1 cellular context compared by ENCODE assay signal in the genomic region with DNA sequence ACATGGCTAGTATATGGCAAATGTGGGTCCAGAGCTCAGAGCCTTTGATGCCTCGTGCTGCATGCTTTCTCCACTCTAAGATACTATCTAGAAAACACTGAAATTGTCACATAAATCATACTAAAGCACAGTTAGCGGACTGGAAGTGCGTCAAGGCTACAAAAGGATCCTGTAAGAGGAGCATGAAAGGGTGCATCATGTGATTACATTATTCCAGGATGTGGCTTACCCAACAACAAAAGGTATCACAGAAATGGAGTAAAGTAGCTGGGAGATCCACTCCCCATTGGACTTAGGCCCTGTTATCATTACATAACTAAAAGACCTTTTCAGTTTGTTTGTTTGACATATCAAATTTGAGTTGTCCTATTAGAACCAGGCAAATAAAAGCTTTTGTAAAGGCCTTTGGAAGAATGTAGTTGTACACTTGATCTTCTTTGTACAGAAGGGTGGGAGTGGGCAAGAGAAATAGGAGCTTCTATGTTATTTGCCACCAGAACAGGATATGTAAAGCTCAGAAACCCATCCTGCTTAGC.
TF ChIP-seq lines count a peak whose summit lies in the region.

No MANE protein-coding gene starts in this region.

TF ChIP-seq in WTC11, 78 proteins besides CTCF, POLR2A, EP300 and RAD21:
- no peak for TF ChIP-seq ZNF416 (CRISPR knock-in tag; IDR thresholded peaks at IDR 0.05)
- no peak for TF ChIP-seq NR3C1 (CRISPR knock-in tag; conservative IDR thresholded peaks at IDR 0.05; ENCODE audit: low read depth)
- TF ChIP-seq GABPB1 (CRISPR knock-in tag; IDR thresholded peaks at IDR 0.05), result peak; percentile 43; the same call in 1 of the 2 replicates
- TF ChIP-seq, protein P1, sequence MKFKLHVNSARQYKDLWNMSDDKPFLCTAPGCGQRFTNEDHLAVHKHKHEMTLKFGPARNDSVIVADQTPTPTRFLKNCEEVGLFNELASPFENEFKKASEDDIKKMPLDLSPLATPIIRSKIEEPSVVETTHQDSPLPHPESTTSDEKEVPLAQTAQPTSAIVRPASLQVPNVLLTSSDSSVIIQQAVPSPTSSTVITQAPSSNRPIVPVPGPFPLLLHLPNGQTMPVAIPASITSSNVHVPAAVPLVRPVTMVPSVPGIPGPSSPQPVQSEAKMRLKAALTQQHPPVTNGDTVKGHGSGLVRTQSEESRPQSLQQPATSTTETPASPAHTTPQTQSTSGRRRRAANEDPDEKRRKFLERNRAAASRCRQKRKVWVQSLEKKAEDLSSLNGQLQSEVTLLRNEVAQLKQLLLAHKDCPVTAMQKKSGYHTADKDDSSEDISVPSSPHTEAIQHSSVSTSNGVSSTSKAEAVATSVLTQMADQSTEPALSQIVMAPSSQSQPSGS (CRISPR knock-in tag; IDR thresholded peaks at IDR 0.05; ENCODE audit: borderline replicate concordance, low read depth), result no peak
- TF ChIP-seq ELF4 (CRISPR knock-in tag; IDR thresholded peaks at IDR 0.05; ENCODE audit: low read depth), result no peak
- TF ChIP-seq FOXK1 (CRISPR knock-in tag; IDR thresholded peaks at IDR 0.05), result no peak
- TF ChIP-seq TP53 (CRISPR knock-in tag; IDR thresholded peaks at IDR 0.05), result no peak
